8 cellular contexts compared by ENCODE assay signal in the genomic region with DNA sequence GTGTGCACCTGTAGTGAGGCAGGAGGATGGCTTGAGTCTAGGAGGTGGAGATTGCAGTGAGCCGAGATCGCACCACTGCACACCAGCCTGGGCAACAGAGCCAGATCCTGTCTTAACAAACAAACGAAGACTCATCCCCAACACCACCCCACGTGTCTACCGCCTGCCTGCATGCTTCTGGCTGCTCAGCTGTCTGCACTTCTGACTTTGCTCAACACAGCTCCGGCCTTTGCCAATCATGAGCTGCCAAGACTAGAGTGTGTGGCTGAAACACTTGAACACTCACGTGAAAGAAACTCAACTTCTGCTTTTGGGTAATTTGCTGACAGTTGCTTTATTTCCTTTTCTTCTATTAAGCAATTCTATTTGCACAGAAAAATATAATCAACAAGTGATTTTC. TPM values are rescaled to one million over a fixed set of nuclear protein-coding genes. Genes with fewer than 3 reads are reported as not detected.
DNase-seq lines count a peak whose midpoint lies in the region; ATAC-seq and TF ChIP-seq lines count a peak whose summit lies in the region.

No MANE protein-coding gene starts in this region.

- peaks cover 26% of the 10 kb centered on the region for H3K27me3 Mint-ChIP-seq in activated T-cell treated with anti-CD3 and anti-CD28 coated beads, Interleukin-2, amount 50 U/mL, for 72 hours (ENCODE audit: low read depth)

- peak overlapping the region; percentile 2 to 84 (median 75) for H3K27ac ChIP-seq in spleen

- 24 to 41% (median 33%) methylated on average over 7 of the region's 7 CpGs for WGBS in spleen, 5 donors

- H3K4me1 ChIP-seq in spleen = peaks cover 0 to 39% (median 19%) of the 10 kb centered on the region in 6 donors

- no peaks in the 10 kb centered on the region for H3K27me3 ChIP-seq in spleen (replicated peaks in 1 of 7)

- H3K4me1 Mint-ChIP-seq in activated T-cell treated with anti-CD3 and anti-CD28 coated beads, Interleukin-2, amount 50 U/mL, for 72 hours (ENCODE audit: low read depth) = peaks cover 4% of the 10 kb centered on the region

- ATAC-seq in GM21423 (IDR thresholded peaks at IDR 0.05; ENCODE audit: unreplicated experiment) = peak; percentile 96
- no peak for ATAC-seq in activated T-cell treated with anti-CD3 and anti-CD28 coated beads, Interleukin-2, amount 50 U/mL, for 72 hours (replicated peaks in 1 of 2)

- peaks cover 1 to 2% of the 10 kb centered on the region in 2 donors for H3K36me3 Mint-ChIP-seq in activated T-cell treated with anti-CD3 and anti-CD28 coated beads, Interleukin-2, amount 50 U/mL, for 72 hours (ENCODE audit: insufficient read depth in 2 of 2)

- no peak overlapping the region for H3K4me3 ChIP-seq in fibroblast of the aortic adventitia (ENCODE audit: low read depth, low read length)
- H3K4me3 ChIP-seq in spleen = peak overlapping the region in 1 of 8 donors; percentile 50

- no peak for TF ChIP-seq CTCF in fibroblast of the aortic adventitia (IDR thresholded peaks at IDR 0.05; ENCODE audit: insufficient read depth, low read length)
- no peak for TF ChIP-seq CTCF in spleen (IDR thresholded peaks at IDR 0.05 in 8 of 11, conservative IDR thresholded peaks at IDR 0.05 in 3 of 11)

- no peak overlapping the region for H3K27ac Mint-ChIP-seq in activated T-cell treated with anti-CD3 and anti-CD28 coated beads, Interleukin-2, amount 50 U/mL, for 72 hours

- no peaks in the 10 kb centered on the region for H3K36me3 ChIP-seq in spleen

- DNase-seq in CD1c-positive myeloid dendritic cell (ENCODE audit: extremely low spot score) (peak; percentile 93), KG1 (lab: John Stamatoyannopoulos, UW) (peak; percentile 53), fibroblast of the aortic adventitia (ENCODE audit: low read depth) (peak; percentile 68), spleen (peak; percentile 94), GM19238 (ENCODE audit: insufficient read length, low spot score) (no peak)
- DNase-seq in activated T-cell treated with anti-CD3 and anti-CD28 coated beads, Interleukin-2, amount 50 U/mL, for 72 hours = no peak
- no peak for DNase-seq in activated naive CD4-positive, alpha-beta T cell treated with Interleukin-2 at 50 U/mL for 16 hours

- intact Hi-C loops in spleen (cut with DNase I; ENCODE audit: low total_unique reads) = no loop called here

- H3K4me3 Mint-ChIP-seq in activated T-cell treated with anti-CD3 and anti-CD28 coated beads, Interleukin-2, amount 50 U/mL, for 72 hours = no peak overlapping the region

- TF ChIP-seq POLR2A in spleen (IDR thresholded peaks at IDR 0.05) = no peak

- no peaks in the 10 kb centered on the region for H3K9me3 ChIP-seq in spleen

- no peaks in the 10 kb centered on the region for H3K9me3 Mint-ChIP-seq in activated T-cell treated with anti-CD3 and anti-CD28 coated beads, Interleukin-2, amount 50 U/mL, for 72 hours

RNA-seq across cellular contexts. Expression of gene SP3, which starts 32.1 kb away (rescaled TPM):
- total RNA-seq in fibroblast of the aortic adventitia (ENCODE audit: low replicate concordance) (56.1 and 115 TPM in 2 replicates), spleen (100 to 1,000 TPM in 4 of 7 donors, 10 to 100 TPM in 3; 97.9 to 140 (median 103) TPM)
- 10 to 100 TPM; 17.4 to 23.2 (median 22.8) TPM for polyA plus RNA-seq in spleen
- total RNA-seq in activated T-cell treated with anti-CD3 and anti-CD28 coated beads, Interleukin-2, amount 50 U/mL, for 72 hours = 100 to 1,000 TPM; 106 to 128 TPM

Comparison
In these comparisons a context has a peak if more than half of its experiments do, and no peak if none do; other contexts are left out.
1. DNase-seq: peak in CD1c-positive myeloid dendritic cell (single experiment), KG1 (single experiment), fibroblast of the aortic adventitia (single experiment) and spleen (single experiment); none in GM19238 (single experiment), activated T-cell treated with anti-CD3 and anti-CD28 coated beads, Interleukin-2, amount 50 U/mL, for 72 hours (0 of 2) and activated naive CD4-positive, alpha-beta T cell treated with Interleukin-2 at 50 U/mL for 16 hours (single experiment).